ENCODE assay signal across 15 cellular contexts in the genomic region with DNA sequence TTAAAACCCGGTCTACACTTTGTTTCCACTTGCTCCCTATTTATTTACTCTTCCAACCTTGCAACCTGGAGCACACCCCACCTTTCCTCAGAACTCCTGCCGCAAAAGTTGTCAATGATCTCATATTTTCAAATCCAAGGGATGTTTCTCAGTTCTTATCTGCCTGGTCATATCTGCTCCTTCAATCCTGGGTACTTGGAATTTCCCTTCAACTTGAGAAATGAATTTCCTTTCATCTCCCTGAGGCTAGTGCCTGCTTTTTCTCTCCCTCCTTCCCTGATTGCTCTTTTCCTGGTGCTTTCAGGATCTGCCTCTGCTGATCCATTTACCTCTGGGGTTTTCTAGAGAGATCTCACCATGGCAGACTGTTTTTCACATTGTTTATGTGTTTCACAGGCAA.
DNase-seq lines count a peak whose midpoint lies in the region; TF ChIP-seq lines count a peak whose summit lies in the region.
"Had no signal": no experiment of that assay in that cellular context is flagged by ENCODE, and none has a peak within 500 bp of the region (broad histone marks: within the 10 kb centered on the region; RNA-seq: fewer than 3 reads in every experiment).

No MANE protein-coding gene starts in this region.

- no peaks in the 10 kb centered on the region for H3K27me3 Mint-ChIP-seq in MCF 10A (ENCODE audit: insufficient read depth, unreplicated experiment)
- no peaks in the 10 kb centered on the region for H3K27me3 Mint-ChIP-seq in osteocyte (ENCODE audit: unreplicated experiment)
- no peaks in the 10 kb centered on the region for H3K27me3 Mint-ChIP-seq in activated CD4-positive, alpha-beta memory T cell treated with anti-CD3 and anti-CD28 coated beads, Interleukin-2, amount 10 ng/mL, durations not matched to agents 7 days and 5 days
- peaks cover 0 to 7% (median 0%) of the 10 kb centered on the region in 3 donors for H3K27me3 Mint-ChIP-seq in immature natural killer cell (ENCODE audit: low read depth in 3 of 3)
- H3K27me3 Mint-ChIP-seq: B cell had no signal

- H3K4me3 Mint-ChIP-seq in MCF 10A (ENCODE audit: unreplicated experiment), result no peak overlapping the region
- H3K4me3 Mint-ChIP-seq in osteocyte (ENCODE audit: unreplicated experiment), result no peak overlapping the region
- no peak overlapping the region for H3K4me3 Mint-ChIP-seq in activated CD4-positive, alpha-beta memory T cell treated with anti-CD3 and anti-CD28 coated beads, Interleukin-2, amount 10 ng/mL, durations not matched to agents 7 days and 5 days
- H3K4me3 Mint-ChIP-seq in immature natural killer cell, result no peak overlapping the region
- H3K4me3 Mint-ChIP-seq: B cell; CD8-positive, alpha-beta T cell; H9 had no signal

- 100% methylated on average over 2 of the region's 2 CpGs for WGBS in mammary epithelial cell (ENCODE audit: low coverage, missing lambda C conversion rate)

- H3K36me3 Mint-ChIP-seq in MCF 10A (ENCODE audit: insufficient read depth, unreplicated experiment) (no peaks in the 10 kb centered on the region), osteocyte (ENCODE audit: unreplicated experiment) (no peaks in the 10 kb centered on the region), immature natural killer cell (no peaks in the 10 kb centered on the region)
- no peaks in the 10 kb centered on the region for H3K36me3 Mint-ChIP-seq in activated CD4-positive, alpha-beta memory T cell treated with anti-CD3 and anti-CD28 coated beads, Interleukin-2, amount 10 ng/mL, durations not matched to agents 7 days and 5 days (ENCODE audit: low read depth)
- H3K36me3 Mint-ChIP-seq: CD8-positive, alpha-beta T cell had no signal

- DNase-seq in mammary epithelial cell, result peak; percentile 20
- no peak for DNase-seq in MCF 10A (ENCODE audit: unreplicated experiment)
- peak; percentile 11 for DNase-seq in choroid plexus epithelial cell (ENCODE audit: low read depth)
- DNase-seq in iris pigment epithelial cell (ENCODE audit: low read depth), result peak; percentile 44
- DNase-seq in osteocyte (ENCODE audit: extremely low spot score, unreplicated experiment), result no peak
- no peak for DNase-seq in activated CD4-positive, alpha-beta memory T cell treated with anti-CD3 and anti-CD28 coated beads, Interleukin-2, amount 10 ng/mL, durations not matched to agents 7 days and 5 days
- DNase-seq in immature natural killer cell, result no peak
- DNase-seq: 8988T; Calu3; CD8-positive, alpha-beta T cell; DMS79 treated with DMSO at 0.1 percent for 48 hours; H9 had no signal

- H3K9me3 Mint-ChIP-seq in MCF 10A (ENCODE audit: unreplicated experiment) (no peaks in the 10 kb centered on the region), osteocyte (ENCODE audit: unreplicated experiment) (peaks cover 9% of the 10 kb centered on the region), immature natural killer cell (no peaks in the 10 kb centered on the region)
- no peaks in the 10 kb centered on the region for H3K9me3 Mint-ChIP-seq in activated CD4-positive, alpha-beta memory T cell treated with anti-CD3 and anti-CD28 coated beads, Interleukin-2, amount 10 ng/mL, durations not matched to agents 7 days and 5 days
- H3K9me3 Mint-ChIP-seq: CD8-positive, alpha-beta T cell had no signal

- no peak for TF ChIP-seq CTCF in mammary epithelial cell (conservative IDR thresholded peaks at IDR 0.05 in 1 of 2, IDR thresholded peaks at IDR 0.05 in 1 of 2; ENCODE audit: extremely low read depth in 1 of 2, insufficient read depth in 1 of 2, low read depth in 1 of 2, low read length in 2 of 2)
- no peak for TF ChIP-seq CTCF in MCF 10A (IDR thresholded peaks at IDR 0.05; ENCODE audit: unreplicated experiment)
- TF ChIP-seq CTCF in choroid plexus epithelial cell (conservative IDR thresholded peaks at IDR 0.05; ENCODE audit: low read depth, low read length), result no peak
- no peak for TF ChIP-seq CTCF in osteocyte (IDR thresholded peaks at IDR 0.05)

- dilution Hi-C loops in mammary epithelial cell (cut with HindIII; ENCODE audit: low sequenced_read_pairs), result no loop called here

- H3K4me1 Mint-ChIP-seq in MCF 10A (ENCODE audit: insufficient read depth, unreplicated experiment) (peaks cover 6% of the 10 kb centered on the region), osteocyte (ENCODE audit: unreplicated experiment) (peaks cover 6% of the 10 kb centered on the region), immature natural killer cell (no peaks in the 10 kb centered on the region)
- H3K4me1 Mint-ChIP-seq in activated CD4-positive, alpha-beta memory T cell treated with anti-CD3 and anti-CD28 coated beads, Interleukin-2, amount 10 ng/mL, durations not matched to agents 7 days and 5 days, result no peaks in the 10 kb centered on the region
- H3K4me1 Mint-ChIP-seq: B cell, H9 had no signal

- no peaks in the 10 kb centered on the region for H4K20me1 ChIP-seq in mammary epithelial cell (ENCODE audit: insufficient read depth, low read length)
- H4K20me1 ChIP-seq: BLaER1 treated with 17β-estradiol and CSF1 and Interleukin-3, amounts not matched to agents 10 nM and 100 nM had no signal

- no peaks in the 10 kb centered on the region for H3K79me2 ChIP-seq in mammary epithelial cell (ENCODE audit: insufficient read depth, low read length)

- H3K27ac ChIP-seq in mammary epithelial cell (ENCODE audit: insufficient read depth, low read depth, low read length), result no peak overlapping the region
- H3K27ac ChIP-seq: BLaER1 treated with 17β-estradiol and CSF1 and Interleukin-3, amounts not matched to agents 10 nM and 100 nM had no signal

- H2AFZ ChIP-seq in mammary epithelial cell (ENCODE audit: low read depth, low read length), result peak overlapping the region; percentile 20

- peaks cover 25% of the 10 kb centered on the region for H3K9me3 ChIP-seq in mammary epithelial cell (replicated peaks; ENCODE audit: insufficient read depth, low read length)

- intact Hi-C loops in mammary epithelial cell (cut with micrococcal nuclease), result no loop called here
- intact Hi-C loops in MCF 10A (cut with micrococcal nuclease), result no loop called here

- H3K27ac Mint-ChIP-seq in MCF 10A (ENCODE audit: low read depth, unreplicated experiment) (no peak overlapping the region), osteocyte (ENCODE audit: unreplicated experiment) (no peak overlapping the region), immature natural killer cell (no peak overlapping the region)
- no peak overlapping the region for H3K27ac Mint-ChIP-seq in activated CD4-positive, alpha-beta memory T cell treated with anti-CD3 and anti-CD28 coated beads, Interleukin-2, amount 10 ng/mL, durations not matched to agents 7 days and 5 days
- H3K27ac Mint-ChIP-seq: B cell; CD8-positive, alpha-beta T cell; H9 had no signal

- no peak overlapping the region for H3K4me2 ChIP-seq in mammary epithelial cell (ENCODE audit: insufficient read depth, low read depth, low read length)
- H3K4me2 ChIP-seq: BLaER1 treated with 17β-estradiol and CSF1 and Interleukin-3, amounts not matched to agents 10 nM and 100 nM had no signal

- H3K4me3 ChIP-seq in mammary epithelial cell (replicated peaks in 1 of 3; ENCODE audit: insufficient read depth in 1 of 3, low read depth in 2 of 3, low read length in 3 of 3) (no peak overlapping the region), choroid plexus epithelial cell (ENCODE audit: low read depth, low read length) (no peak overlapping the region)
- H3K4me3 ChIP-seq: BLaER1 treated with 17β-estradiol and CSF1 and Interleukin-3, amounts not matched to agents 10 nM and 100 nM; GM12878 had no signal

- H3K36me3 ChIP-seq in mammary epithelial cell (ENCODE audit: insufficient read depth, low read length), result no peaks in the 10 kb centered on the region
- H3K36me3 ChIP-seq: BLaER1 treated with 17β-estradiol and CSF1 and Interleukin-3, amounts not matched to agents 10 nM and 100 nM had no signal

- CTCF ChIA-PET in mammary epithelial cell (lab: Charles Lee; ENCODE audit: low non-redundant PET) (no interaction called here), MCF 10A (lab: Yijun Ruan, JAX) (no interaction called here)
- CTCF ChIA-PET in activated CD4-positive, alpha-beta memory T cell treated with anti-CD3 and anti-CD28 coated beads, Interleukin-2, amount 10 ng/mL, durations not matched to agents 7 days and 5 days (lab: Charles Lee), result no interaction called here

- POLR2A ChIA-PET in MCF 10A (lab: Yijun Ruan, JAX), result no interaction called here
- POLR2A ChIA-PET in activated CD4-positive, alpha-beta memory T cell treated with anti-CD3 and anti-CD28 coated beads, Interleukin-2, amount 10 ng/mL, durations not matched to agents 7 days and 5 days (lab: Charles Lee), result no interaction called here

- no peaks in the 10 kb centered on the region for H3K27me3 ChIP-seq in mammary epithelial cell (ENCODE audit: insufficient read depth, low read length)
- H3K27me3 ChIP-seq: BLaER1 treated with 17β-estradiol and CSF1 and Interleukin-3, amounts not matched to agents 10 nM and 100 nM had no signal

- peaks cover 15% of the 10 kb centered on the region for H3K4me1 ChIP-seq in mammary epithelial cell (ENCODE audit: insufficient read depth, low read length)
- H3K4me1 ChIP-seq: BLaER1 treated with 17β-estradiol and CSF1 and Interleukin-3, amounts not matched to agents 10 nM and 100 nM had no signal

- in situ Hi-C loops in mammary epithelial cell (cut with MboI; ENCODE audit: low sequenced_read_pairs in 2 of 2), result no loop called here

- BruUV-seq in mammary epithelial cell (replicated peaks; lab: Mats Ljungman, UMichigan), result no TSS peak
- BruUV-seq in MCF 10A (replicated peaks; lab: Mats Ljungman, UMichigan), result no TSS peak

- H3K9ac ChIP-seq in mammary epithelial cell (ENCODE audit: insufficient read depth, low read length), result no peak overlapping the region
- H3K9ac ChIP-seq: BLaER1 treated with 17β-estradiol and CSF1 and Interleukin-3, amounts not matched to agents 10 nM and 100 nM had no signal

Comparison
In these comparisons a context has a peak if more than half of its experiments do, and no peak if none do; other contexts are left out.
1. DNase-seq: peak in mammary epithelial cell (single experiment), choroid plexus epithelial cell (single experiment) and iris pigment epithelial cell (single experiment); none in MCF 10A (single experiment), osteocyte (single experiment), activated CD4-positive, alpha-beta memory T cell treated with anti-CD3 and anti-CD28 coated beads, Interleukin-2, amount 10 ng/mL, durations not matched to agents 7 days and 5 days (single experiment) and immature natural killer cell (0 of 3).